ENCODE assay signal across 6 cellular contexts in the genomic region with DNA sequence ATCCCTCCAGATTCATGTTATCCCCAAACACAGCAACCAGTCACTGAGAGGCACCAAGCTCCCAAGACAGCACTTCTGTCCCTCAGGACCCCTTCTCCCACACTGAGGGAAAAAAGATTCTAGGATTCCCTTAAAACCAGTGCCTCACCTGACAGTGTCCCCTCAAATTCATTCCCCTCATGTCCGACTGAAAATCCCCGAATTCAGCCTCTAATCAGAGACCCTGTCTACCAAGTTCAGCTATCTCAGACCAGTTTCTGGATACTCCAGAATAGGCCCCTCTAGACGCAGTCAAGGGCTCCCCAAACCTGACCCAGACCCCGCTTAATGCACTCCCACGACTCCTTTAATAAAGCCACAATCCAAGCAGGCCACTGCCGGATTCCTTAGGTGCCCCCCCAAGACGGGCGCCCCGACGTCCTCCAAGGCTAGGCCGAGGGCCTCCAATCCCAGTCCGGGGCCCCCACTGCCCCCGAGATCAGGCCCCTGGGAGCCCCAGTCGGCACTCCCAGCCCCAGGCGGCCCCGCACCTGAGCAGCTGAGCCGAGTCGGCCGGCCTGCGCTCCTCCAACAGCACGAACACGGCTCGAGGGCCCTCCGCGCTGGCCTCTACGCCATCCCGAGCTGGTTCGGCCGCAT. TPM values are rescaled to one million over a fixed set of nuclear protein-coding genes. Genes with fewer than 3 reads are reported as not detected.
A peak's percentile ranks its signal among the peaks of the same experiment; 100 is the strongest.
DNase-seq lines count a peak whose midpoint lies in the region; ATAC-seq and TF ChIP-seq lines count a peak whose summit lies in the region.

No MANE protein-coding gene starts in this region.

- no peak overlapping the region for H4K8ac ChIP-seq in H9 (replicated peaks; ENCODE audit: insufficient read length, low read depth, low read length)

- no peaks in the 10 kb centered on the region; the same call in 1 of the 2 replicates for H3K27me3 Mint-ChIP-seq in H9 (ENCODE audit: low read depth)
- H3K27me3 Mint-ChIP-seq in activated CD4-positive, alpha-beta memory T cell treated with anti-CD3 and anti-CD28 coated beads, Interleukin-2, amount 10 ng/mL, durations not matched to agents 7 days and 5 days = peaks cover 2% of the 10 kb centered on the region

- H3K23ac ChIP-seq in H9 (ENCODE audit: insufficient read length, low read depth, low read length) = no peak overlapping the region

- peaks cover 18% of the 10 kb centered on the region for H3K36me3 ChIP-seq in lower lobe of right lung

- no peaks in the 10 kb centered on the region for H3K27me3 ChIP-seq in H9 (ENCODE audit: insufficient read depth, low read length)
- H3K27me3 ChIP-seq in lower lobe of right lung (ENCODE audit: low read depth) = no peaks in the 10 kb centered on the region

- H3K27ac ChIP-seq in H9 (ENCODE audit: insufficient read length, low read depth, low read length) (peak overlapping the region; percentile 76), lower lobe of right lung (peak overlapping the region; percentile 96)

- H3K9me3 ChIP-seq in H9 (ENCODE audit: control insufficient read depth, low read depth, low read length) = no peaks in the 10 kb centered on the region
- H3K9me3 ChIP-seq in lower lobe of right lung = no peaks in the 10 kb centered on the region

- WGBS in H9 (ENCODE audit: extremely low coverage, insufficient read length, low lambda C conversion rate) = no CpG with 5 or more reads among the region's 29 CpGs

- H3K9ac ChIP-seq in H9 (ENCODE audit: extremely low read depth, insufficient read length, low read length) = peak overlapping the region; percentile 89

- no peak overlapping the region for H2BK20ac ChIP-seq in H9 (ENCODE audit: low read depth, low read length, poor library complexity, severe bottlenecking)

- H2AK5ac ChIP-seq in H9 (ENCODE audit: insufficient read length, low read length) = no peak overlapping the region

- peaks cover 12% of the 10 kb centered on the region; the same call in 1 of the 2 replicates for H3K79me2 ChIP-seq in H9 (ENCODE audit: insufficient read depth, low read length)

- H3K14ac ChIP-seq in H9 (ENCODE audit: insufficient read depth, low read length) = no peak overlapping the region; the same call in 1 of the 2 replicates

- DNase-seq in H9 = no peak
- DNase-seq in activated CD4-positive, alpha-beta memory T cell treated with anti-CD3 and anti-CD28 coated beads, Interleukin-2, amount 10 ng/mL, durations not matched to agents 7 days and 5 days = no peak
- no peak for DNase-seq in lower lobe of right lung
- no peak for DNase-seq in midbrain (lab: John Stamatoyannopoulos, UW)
- DNase-seq in dedifferentiated amniotic fluid mesenchymal stem cell (ENCODE audit: extremely low spot score) = no peak

- H3K18ac ChIP-seq in H9 (ENCODE audit: insufficient read length, low read depth, low read length) = peak overlapping the region; percentile 64

- no peak overlapping the region for H2BK15ac ChIP-seq in H9 (ENCODE audit: low read depth, low read length)

- peak overlapping the region; percentile 89 to 98 (median 93) for H3K27ac Mint-ChIP-seq in H9
- peak overlapping the region; percentile 93 for H3K27ac Mint-ChIP-seq in activated CD4-positive, alpha-beta memory T cell treated with anti-CD3 and anti-CD28 coated beads, Interleukin-2, amount 10 ng/mL, durations not matched to agents 7 days and 5 days

- peaks cover 8% of the 10 kb centered on the region for H3K79me1 ChIP-seq in H9 (ENCODE audit: insufficient read depth, low read depth, low read length, poor library complexity, severe bottlenecking)

- H4K5ac ChIP-seq in H9 (ENCODE audit: insufficient read length, low read depth, low read length) = no peak overlapping the region

- peaks cover 5% of the 10 kb centered on the region for H3K4me1 ChIP-seq in H9 (ENCODE audit: insufficient read depth, low read length)
- H3K4me1 ChIP-seq in lower lobe of right lung = peaks cover 24% of the 10 kb centered on the region

- POLR2A ChIA-PET in activated CD4-positive, alpha-beta memory T cell treated with anti-CD3 and anti-CD28 coated beads, Interleukin-2, amount 10 ng/mL, durations not matched to agents 7 days and 5 days (lab: Charles Lee) = interaction anchor here (1.0 to 3.7 kb wide), 12 partner anchors 19 to 411 kb away, joined by 3 to 26 read pairs (median 3); a partner anchor contains a TSS

- H4K20me1 ChIP-seq in H9 (ENCODE audit: control insufficient read depth, insufficient read depth, insufficient read length) = no peaks in the 10 kb centered on the region

- no peak overlapping the region for H3K4ac ChIP-seq in H9 (ENCODE audit: low read depth, low read length)

- intact Hi-C loops in lower lobe of right lung (cut with DNase I) = no loop called here

- no peak overlapping the region for H2BK12ac ChIP-seq in H9 (ENCODE audit: insufficient read length, low read depth, low read length)

- H2AFZ ChIP-seq in H9 (ENCODE audit: low read length) = no peak overlapping the region

- peak overlapping the region; percentile 90 to 96 for H3K4me3 Mint-ChIP-seq in H9
- H3K4me3 Mint-ChIP-seq in activated CD4-positive, alpha-beta memory T cell treated with anti-CD3 and anti-CD28 coated beads, Interleukin-2, amount 10 ng/mL, durations not matched to agents 7 days and 5 days = peak overlapping the region; percentile 94

- H3K4me1 Mint-ChIP-seq in H9 = peaks cover 21 to 22% of the 10 kb centered on the region in 2 experiments
- peaks cover 43% of the 10 kb centered on the region for H3K4me1 Mint-ChIP-seq in activated CD4-positive, alpha-beta memory T cell treated with anti-CD3 and anti-CD28 coated beads, Interleukin-2, amount 10 ng/mL, durations not matched to agents 7 days and 5 days

- peak overlapping the region; percentile 72 for H3K4me3 ChIP-seq in lower lobe of right lung

- peak; percentile 0 to 3 for ATAC-seq in lower lobe of right lung
- ATAC-seq in GM19023 (IDR thresholded peaks at IDR 0.05; ENCODE audit: unreplicated experiment) = no peak

- CTCF ChIA-PET in activated CD4-positive, alpha-beta memory T cell treated with anti-CD3 and anti-CD28 coated beads, Interleukin-2, amount 10 ng/mL, durations not matched to agents 7 days and 5 days (lab: Charles Lee) = interaction anchor here (0.5 to 3.1 kb wide), 6 partner anchors 9 to 151 kb away, joined by 3 to 9 read pairs (median 4); a partner anchor contains a TSS

- no peak overlapping the region for H3T11ph ChIP-seq in H9 (ENCODE audit: low read length)

- peak overlapping the region; percentile 96 for H3K4me2 ChIP-seq in H9 (ENCODE audit: insufficient read depth, insufficient read length, low read length)

- H3K56ac ChIP-seq in H9 (ENCODE audit: insufficient read length, low read depth, low read length) = no peak overlapping the region

- H3K36me3 Mint-ChIP-seq in H9 (ENCODE audit: insufficient read depth in 1 of 3, low read depth in 3 of 3) = peaks cover 20 to 40% (median 28%) of the 10 kb centered on the region in 3 experiments
- H3K36me3 Mint-ChIP-seq in activated CD4-positive, alpha-beta memory T cell treated with anti-CD3 and anti-CD28 coated beads, Interleukin-2, amount 10 ng/mL, durations not matched to agents 7 days and 5 days (ENCODE audit: low read depth) = peaks cover 31% of the 10 kb centered on the region

- H3K23me2 ChIP-seq in H9 (ENCODE audit: insufficient read length, low read depth, low read length, poor library complexity, severe bottlenecking) = peaks cover 7% of the 10 kb centered on the region

- H2BK120ac ChIP-seq in H9 (ENCODE audit: low read depth, low read length, poor library complexity, severe bottlenecking) = no peak overlapping the region

- H2BK5ac ChIP-seq in H9 (ENCODE audit: insufficient read length, low read length) = no peak overlapping the region

- H3K9me3 Mint-ChIP-seq in H9 = peaks cover 69 to 71% of the 10 kb centered on the region in 2 experiments
- no peaks in the 10 kb centered on the region for H3K9me3 Mint-ChIP-seq in activated CD4-positive, alpha-beta memory T cell treated with anti-CD3 and anti-CD28 coated beads, Interleukin-2, amount 10 ng/mL, durations not matched to agents 7 days and 5 days

- no peak overlapping the region for H4K91ac ChIP-seq in H9 (ENCODE audit: insufficient read length, low read depth, low read length)

- TF ChIP-seq CTCF in H9 (conservative IDR thresholded peaks at IDR 0.05) (no peak), lower lobe of right lung (IDR thresholded peaks at IDR 0.05) (no peak)

RNA-seq across cellular contexts. Expression of a gene that starts 0.5 kb away (rescaled TPM):
- 58.9 and 59.8 TPM in 2 replicates for total RNA-seq in H9 (2021)
- 10 to 100 TPM; 32.2 to 32.7 TPM for total RNA-seq in activated CD4-positive, alpha-beta memory T cell treated with anti-CD3 and anti-CD28 coated beads, Interleukin-2, amount 10 ng/mL, durations not matched to agents 7 days and 5 days
- total RNA-seq in lower lobe of right lung = 51.4 TPM

RNA-seq across cellular contexts. Expression of a gene that starts 16.1 kb away (rescaled TPM):
- total RNA-seq in H9 (2021) (14.5 and 15.7 TPM in 2 replicates), lower lobe of right lung (9.5 TPM)
- total RNA-seq in activated CD4-positive, alpha-beta memory T cell treated with anti-CD3 and anti-CD28 coated beads, Interleukin-2, amount 10 ng/mL, durations not matched to agents 7 days and 5 days = 1 to 10 TPM; 5.8 to 6.5 TPM

RNA-seq across cellular contexts. Expression of a gene that starts 31.1 kb away (rescaled TPM):
- total RNA-seq in H9 (2021) = 12.2 and 13.4 TPM in 2 replicates
- total RNA-seq in activated CD4-positive, alpha-beta memory T cell treated with anti-CD3 and anti-CD28 coated beads, Interleukin-2, amount 10 ng/mL, durations not matched to agents 7 days and 5 days = 10 to 100 TPM; 21.1 to 23.9 TPM
- 17.4 TPM for total RNA-seq in lower lobe of right lung

RNA-seq across cellular contexts. Expression of a gene that starts 37.0 kb away (rescaled TPM):
- total RNA-seq in H9 (2021) = 31.5 and 35.8 TPM in 2 replicates
- 10 to 100 TPM; 51.1 to 58.7 TPM for total RNA-seq in activated CD4-positive, alpha-beta memory T cell treated with anti-CD3 and anti-CD28 coated beads, Interleukin-2, amount 10 ng/mL, durations not matched to agents 7 days and 5 days
- total RNA-seq in lower lobe of right lung = 54.8 TPM

RNA-seq across cellular contexts. Expression of a gene that starts 40.6 kb away (rescaled TPM):
- total RNA-seq in H9 (2021) (70.1 and 71.8 TPM in 2 replicates), lower lobe of right lung (54.2 TPM)
- 100 to 1,000 TPM; 104 to 116 TPM for total RNA-seq in activated CD4-positive, alpha-beta memory T cell treated with anti-CD3 and anti-CD28 coated beads, Interleukin-2, amount 10 ng/mL, durations not matched to agents 7 days and 5 days
